Comparison of ENCODE assay signal across 9 cellular contexts in the genomic region with DNA sequence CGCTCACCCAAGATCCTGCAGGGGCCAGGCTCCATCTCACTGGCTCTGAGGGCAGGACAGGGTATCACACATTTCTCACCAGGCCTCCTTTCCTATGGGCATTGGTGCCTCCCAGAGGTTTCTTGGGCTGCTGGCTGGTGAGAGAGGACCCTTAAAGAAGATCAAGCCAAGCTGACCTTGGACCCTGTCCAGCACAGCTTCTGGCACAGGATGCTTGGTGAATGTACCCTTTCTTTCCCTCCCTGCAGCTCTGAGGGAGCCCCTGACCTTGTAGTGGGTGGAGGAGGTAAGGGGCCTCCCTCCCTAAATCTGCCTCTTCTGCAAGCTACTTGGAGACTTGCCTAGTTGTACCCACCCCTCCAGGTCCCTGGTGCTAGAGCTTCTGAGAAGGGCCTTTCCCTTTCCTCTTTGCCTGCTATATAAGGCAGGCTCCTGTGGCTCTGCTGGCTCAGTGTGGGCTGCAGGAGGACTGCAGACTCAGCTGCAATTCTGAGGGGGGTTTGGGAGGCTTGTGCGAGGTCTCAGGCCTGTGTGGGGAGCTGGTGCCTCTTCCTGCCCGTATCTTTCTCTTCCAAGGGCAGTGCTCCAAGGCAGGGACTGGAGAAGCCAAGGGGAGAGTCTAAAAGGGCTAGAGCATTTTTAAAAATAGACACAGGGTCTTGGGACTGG. TPM values are rescaled to one million over a fixed set of nuclear protein-coding genes. Genes with fewer than 3 reads are reported as not detected.
DNase-seq lines count a peak whose midpoint lies in the region; ATAC-seq and TF ChIP-seq lines count a peak whose summit lies in the region.
"Had no signal": no experiment of that assay in that cellular context is flagged by ENCODE, and none has a peak within 500 bp of the region (broad histone marks: within the 10 kb centered on the region; RNA-seq: fewer than 3 reads in every experiment).

No MANE protein-coding gene starts in this region.

- peak; percentile 16 to 34 for ATAC-seq in activated T-cell treated with anti-CD3 and anti-CD28 coated beads, Interleukin-2, amount 50 U/mL, for 72 hours (replicated peaks in 1 of 2)
- no peak for ATAC-seq in upper lobe of right lung
- ATAC-seq in foreskin keratinocyte: no peak

- H3K36me3 ChIP-seq in upper lobe of right lung: peaks cover 7% of the 10 kb centered on the region

- peak overlapping the region; percentile 72 for H3K27ac ChIP-seq in upper lobe of right lung
- H3K27ac ChIP-seq in foreskin keratinocyte: no peak overlapping the region

- no peaks in the 10 kb centered on the region for H3K27me3 ChIP-seq in upper lobe of right lung
- H3K27me3 ChIP-seq in foreskin keratinocyte: no peaks in the 10 kb centered on the region

- no peaks in the 10 kb centered on the region for H3K9me3 Mint-ChIP-seq in activated T-cell treated with anti-CD3 and anti-CD28 coated beads, Interleukin-2, amount 50 U/mL, for 72 hours
- H3K9me3 Mint-ChIP-seq in brain: peaks cover 0 to 6% (median 0%) of the 10 kb centered on the region in 5 experiments

- peaks cover 63% of the 10 kb centered on the region for H3K4me1 ChIP-seq in upper lobe of right lung
- H3K4me1 ChIP-seq in foreskin keratinocyte: peaks cover 52% of the 10 kb centered on the region

- peaks cover 57% of the 10 kb centered on the region for H3K4me1 Mint-ChIP-seq in activated T-cell treated with anti-CD3 and anti-CD28 coated beads, Interleukin-2, amount 50 U/mL, for 72 hours (ENCODE audit: low read depth)
- H3K4me1 Mint-ChIP-seq in brain: peaks cover 81% of the 10 kb centered on the region

- intact Hi-C loops in upper lobe of right lung (cut with DNase I): no loop called here

- no peak for DNase-seq in activated T-cell treated with anti-CD3 and anti-CD28 coated beads, Interleukin-2, amount 50 U/mL, for 72 hours
- no peak for DNase-seq in activated T-cell treated with anti-CD3 and anti-CD28 coated beads for 4 hours
- DNase-seq in medulla oblongata (ENCODE audit: extremely low spot score): peak; percentile 53
- peak; percentile 45 for DNase-seq in upper lobe of right lung
- DNase-seq in HCEC 1CT: no peak
- no peak for DNase-seq in foreskin keratinocyte
- DNase-seq in stimulated activated naive CD4-positive, alpha-beta T cell (lab: John Stamatoyannopoulos, UW): no peak
- DNase-seq: naive B cell had no signal

- peak overlapping the region; percentile 92 for H3K27ac Mint-ChIP-seq in activated T-cell treated with anti-CD3 and anti-CD28 coated beads, Interleukin-2, amount 50 U/mL, for 72 hours
- H3K27ac Mint-ChIP-seq in brain: peak overlapping the region; percentile 76 to 100 (median 94)

- TF ChIP-seq CTCF in brain (conservative IDR thresholded peaks at IDR 0.05) (no peak), upper lobe of right lung (IDR thresholded peaks at IDR 0.05) (no peak), foreskin keratinocyte (conservative IDR thresholded peaks at IDR 0.05) (no peak)

- no peaks in the 10 kb centered on the region for H3K36me3 Mint-ChIP-seq in activated T-cell treated with anti-CD3 and anti-CD28 coated beads, Interleukin-2, amount 50 U/mL, for 72 hours (ENCODE audit: insufficient read depth in 2 of 2)
- H3K36me3 Mint-ChIP-seq in brain: peaks cover 4% of the 10 kb centered on the region

- peak overlapping the region; percentile 72 to 78 for H3K4me3 Mint-ChIP-seq in activated T-cell treated with anti-CD3 and anti-CD28 coated beads, Interleukin-2, amount 50 U/mL, for 72 hours
- H3K4me3 Mint-ChIP-seq in brain: peak overlapping the region in 3 of 5 experiments; percentile 44 to 52 (median 50)
- H3K4me3 Mint-ChIP-seq: naive B cell had no signal

- no peaks in the 10 kb centered on the region for H3K27me3 Mint-ChIP-seq in activated T-cell treated with anti-CD3 and anti-CD28 coated beads, Interleukin-2, amount 50 U/mL, for 72 hours (ENCODE audit: low read depth)
- no peaks in the 10 kb centered on the region for H3K27me3 Mint-ChIP-seq in brain
- H3K27me3 Mint-ChIP-seq: naive B cell had no signal

- no peaks in the 10 kb centered on the region for H3K9me3 ChIP-seq in upper lobe of right lung

- H3K4me3 ChIP-seq in upper lobe of right lung: no peak overlapping the region

RNA-seq across cellular contexts. Expression of a gene that starts 11.8 kb away (rescaled TPM):
- 10 to 100 TPM; 57.9 to 58.2 TPM for total RNA-seq in activated T-cell treated with anti-CD3 and anti-CD28 coated beads, Interleukin-2, amount 50 U/mL, for 72 hours
- polyA plus RNA-seq in brain (ENCODE audit: insufficient read depth, low read depth, low replicate concordance) (97.4 TPM), foreskin keratinocyte (59.3 and 62.8 TPM in 2 replicates)
- total RNA-seq in upper lobe of right lung (146 TPM), foreskin keratinocyte (57.9 and 65.4 TPM in 2 replicates)

Comparison
In these comparisons a context has a peak if more than half of its experiments do, and no peak if none do; other contexts are left out.
1. ATAC-seq: peak in activated T-cell treated with anti-CD3 and anti-CD28 coated beads, Interleukin-2, amount 50 U/mL, for 72 hours (2 of 2); none in upper lobe of right lung (single experiment) and foreskin keratinocyte (single experiment).
2. DNase-seq: peak in medulla oblongata (single experiment) and upper lobe of right lung (single experiment); none in activated T-cell treated with anti-CD3 and anti-CD28 coated beads, Interleukin-2, amount 50 U/mL, for 72 hours (0 of 2), activated T-cell treated with anti-CD3 and anti-CD28 coated beads for 4 hours (single experiment), HCEC 1CT (single experiment), foreskin keratinocyte (0 of 2) and stimulated activated naive CD4-positive, alpha-beta T cell (0 of 6).